ENCODE assay signal across 20 cellular contexts in genomic region chr11:115656684-115657083, GRCh38.
DNase-seq lines count a peak whose midpoint lies in the region; ATAC-seq and TF ChIP-seq lines count a peak whose summit lies in the region.
"Had no signal": no experiment of that assay in that cellular context is flagged by ENCODE, and none has a peak within 500 bp of the region (broad histone marks: within the 10 kb centered on the region; RNA-seq: fewer than 3 reads in every experiment).

No MANE protein-coding gene starts in this region.

- H3K36me3 ChIP-seq in H7 (replicated peaks; ENCODE audit: control insufficient read depth, insufficient read depth, low read length), result no peaks in the 10 kb centered on the region

- no peak overlapping the region for H3K4me3 ChIP-seq in H7 (ENCODE audit: insufficient read depth, low read depth, low read length)
- H3K4me3 ChIP-seq: GM23248, PC-9 had no signal

- TF ChIP-seq CTCF in neural crest cell (conservative IDR thresholded peaks at IDR 0.05) (no peak), MCF 10A (IDR thresholded peaks at IDR 0.05; ENCODE audit: unreplicated experiment) (no peak)

- no peaks in the 10 kb centered on the region for H3K9me3 Mint-ChIP-seq in neural crest cell
- H3K9me3 Mint-ChIP-seq in MCF 10A (ENCODE audit: unreplicated experiment), result no peaks in the 10 kb centered on the region

- intact Hi-C loops in MCF 10A (cut with micrococcal nuclease), result no loop called here

- CTCF ChIA-PET in MCF 10A (lab: Yijun Ruan, JAX), result no interaction called here

- H3K27me3 Mint-ChIP-seq in neural crest cell (ENCODE audit: low read depth) (peaks cover 57% of the 10 kb centered on the region), MCF 10A (ENCODE audit: insufficient read depth, unreplicated experiment) (peaks cover 51% of the 10 kb centered on the region)

- peaks cover 35% of the 10 kb centered on the region for H3K4me1 Mint-ChIP-seq in neural crest cell
- H3K4me1 Mint-ChIP-seq in MCF 10A (ENCODE audit: insufficient read depth, unreplicated experiment), result no peaks in the 10 kb centered on the region

- TF ChIP-seq POLR2A in GM18505 (IDR thresholded peaks at IDR 0.05; ENCODE audit: borderline replicate concordance, extremely low read depth, insufficient read depth, insufficient read length), result no peak

- H3K27ac Mint-ChIP-seq in neural crest cell (ENCODE audit: unreplicated experiment) (no peak overlapping the region), MCF 10A (ENCODE audit: low read depth, unreplicated experiment) (no peak overlapping the region)

- no TSS peak for BruUV-seq in MCF 10A (replicated peaks; lab: Mats Ljungman, UMichigan)

- peak; percentile 41 for DNase-seq in H7
- peak; percentile 4 for DNase-seq in RKO (ENCODE audit: low spot score)
- peak; percentile 88 for DNase-seq in kidney tubule cell (ENCODE audit: low spot score)
- DNase-seq in neural crest cell (ENCODE audit: low read depth, low spot score), result no peak
- no peak for DNase-seq in NAMALWA (ENCODE audit: low spot score)
- DNase-seq in EL, result no peak
- no peak for DNase-seq in MCF 10A (ENCODE audit: unreplicated experiment)
- DNase-seq: AML-193, DMS79, GM23248, KBM-7, NCI-H1092 treated with DMSO at 0.1 percent for 48 hours, NCI-H187 treated with DMSO at 0.1 percent for 48 hours, NCI-H2171, NCI-H446 treated with DMSO at 0.1 percent for 48 hours, NCI-H774, PC-9, Right ventricle myocardium superior had no signal

- ATAC-seq in GM18505 (IDR thresholded peaks at IDR 0.05; ENCODE audit: unreplicated experiment), result no peak
- ATAC-seq: SK-N-SH treated with all-trans-retinoic acid at 6 μM for 48 hours had no signal

- H3K36me3 Mint-ChIP-seq in neural crest cell (ENCODE audit: low read depth), result no peaks in the 10 kb centered on the region
- H3K36me3 Mint-ChIP-seq in MCF 10A (ENCODE audit: insufficient read depth, unreplicated experiment), result no peaks in the 10 kb centered on the region

- H3K27me3 ChIP-seq in H7 (ENCODE audit: control insufficient read depth, insufficient read depth, low read length), result peaks cover 45% of the 10 kb centered on the region

- POLR2A ChIA-PET in MCF 10A (lab: Yijun Ruan, JAX), result no interaction called here

- H3K4me3 Mint-ChIP-seq in neural crest cell (peak overlapping the region; percentile 26), MCF 10A (ENCODE audit: unreplicated experiment) (no peak overlapping the region)

Comparison
In these comparisons a context has a peak if more than half of its experiments do, and no peak if none do; other contexts are left out.
1. DNase-seq: peak in H7 (single experiment), RKO (single experiment) and kidney tubule cell (single experiment); none in neural crest cell (single experiment), NAMALWA (single experiment), EL (single experiment) and MCF 10A (single experiment).